ENCODE assay signal across 22 cellular contexts in genomic region chr7:103877565-103877964, GRCh38.
"Had no signal": no experiment of that assay in that cellular context is flagged by ENCODE, and none has a peak within 500 bp of the region (broad histone marks: within the 10 kb centered on the region; RNA-seq: fewer than 3 reads in every experiment).

No MANE protein-coding gene starts in this region.

- H3K4me3 ChIP-seq: coronary artery, gastroesophageal sphincter, left ventricle myocardium inferior, lower lobe of right lung, neural progenitor cell, ovary, right atrium auricular region, sigmoid colon, skin epidermis, testis, tibial nerve had no signal

- H3K27ac Mint-ChIP-seq: immature natural killer cell; memory B cell; mesothelial cell of epicardium; natural killer cell; neural progenitor cell; stimulated activated naive B cell treated with anti-CD40 and anti-IgM and Interleukin-4, amounts not matched to agents 10 μg/mL and 1 μg/mL and 100 μg/mL, for 72 hours had no signal

- ATAC-seq: gastroesophageal sphincter; left cardiac atrium; lower lobe of right lung; natural killer cell; stimulated activated naive B cell treated with anti-CD40 and anti-IgM and Interleukin-4, amounts not matched to agents 10 μg/mL and 1 μg/mL and 100 μg/mL, for 72 hours; stimulated activated naive CD8-positive, alpha-beta T cell treated with anti-CD3 and anti-CD28 coated beads, Interleukin-15, amount 100 ng/mL, for 72 hours had no signal

- H3K36me3 Mint-ChIP-seq: immature natural killer cell; memory B cell; mesothelial cell of epicardium; natural killer cell; neural progenitor cell; stimulated activated naive B cell treated with anti-CD40 and anti-IgM and Interleukin-4, amounts not matched to agents 10 μg/mL and 1 μg/mL and 100 μg/mL, for 72 hours had no signal

- H3K4me1 Mint-ChIP-seq: immature natural killer cell; memory B cell; mesothelial cell of epicardium; natural killer cell; neural progenitor cell; stimulated activated naive B cell treated with anti-CD40 and anti-IgM and Interleukin-4, amounts not matched to agents 10 μg/mL and 1 μg/mL and 100 μg/mL, for 72 hours; stimulated activated naive CD8-positive, alpha-beta T cell treated with anti-CD3 and anti-CD28 coated beads, Interleukin-15, amount 100 ng/mL, for 72 hours had no signal

- DNase-seq: effector CD4-positive, alpha-beta T cell; immature natural killer cell; left cardiac atrium; left ventricle myocardium inferior; lower lobe of right lung; natural killer cell; nucleus accumbens; ovary; sigmoid colon; stimulated activated CD4-positive, alpha-beta T cell treated with anti-CD3 and anti-CD28 coated beads, Interleukin-2, amount 100 ng/mL, for 24 hours; stimulated activated CD4-positive, alpha-beta T cell treated with anti-CD3 and anti-CD28 coated beads, Interleukin-4, amount 100 ng/mL, for 4 hours; stimulated activated naive B cell treated with anti-CD40 and anti-IgM and Interleukin-4, amounts not matched to agents 10 μg/mL and 1 μg/mL and 100 μg/mL, for 72 hours; stimulated activated naive CD8-positive, alpha-beta T cell treated with anti-CD3 and anti-CD28 coated beads, Interleukin-15, amount 100 ng/mL, for 72 hours; testis had no signal

- H2AFZ ChIP-seq: neural progenitor cell had no signal

- H3K9ac ChIP-seq: neural progenitor cell had no signal

- H3K9me3 ChIP-seq: gastroesophageal sphincter, left ventricle myocardium inferior, lower lobe of right lung, ovary, right atrium auricular region, sigmoid colon, testis, tibial nerve had no signal

- H3K9me3 Mint-ChIP-seq: mesothelial cell of epicardium, neural progenitor cell had no signal

- H3K36me3 ChIP-seq: gastroesophageal sphincter, left ventricle myocardium inferior, lower lobe of right lung, neural progenitor cell, ovary, right atrium auricular region, sigmoid colon, tibial nerve had no signal

- H3K27me3 Mint-ChIP-seq: stimulated activated naive CD8-positive, alpha-beta T cell treated with anti-CD3 and anti-CD28 coated beads, Interleukin-15, amount 100 ng/mL, for 72 hours had no signal

- H3K4me1 ChIP-seq: gastroesophageal sphincter, left ventricle myocardium inferior, lower lobe of right lung, neural progenitor cell, right atrium auricular region, sigmoid colon, testis had no signal

- H3K4me3 Mint-ChIP-seq: immature natural killer cell; memory B cell; mesothelial cell of epicardium; natural killer cell; neural progenitor cell; stimulated activated naive B cell treated with anti-CD40 and anti-IgM and Interleukin-4, amounts not matched to agents 10 μg/mL and 1 μg/mL and 100 μg/mL, for 72 hours; stimulated activated naive CD8-positive, alpha-beta T cell treated with anti-CD3 and anti-CD28 coated beads, Interleukin-15, amount 100 ng/mL, for 72 hours had no signal

- H3K4me2 ChIP-seq: neural progenitor cell had no signal

- H3K27ac ChIP-seq: coronary artery, gastroesophageal sphincter, left ventricle myocardium inferior, lower lobe of right lung, neural progenitor cell, ovary, right atrium auricular region, sigmoid colon, skin epidermis, testis, tibial nerve had no signal

- H3K27me3 ChIP-seq: gastroesophageal sphincter, neural progenitor cell, ovary, right atrium auricular region, sigmoid colon, testis, tibial nerve had no signal
